8 cellular contexts compared by ENCODE assay signal in the genomic region with DNA sequence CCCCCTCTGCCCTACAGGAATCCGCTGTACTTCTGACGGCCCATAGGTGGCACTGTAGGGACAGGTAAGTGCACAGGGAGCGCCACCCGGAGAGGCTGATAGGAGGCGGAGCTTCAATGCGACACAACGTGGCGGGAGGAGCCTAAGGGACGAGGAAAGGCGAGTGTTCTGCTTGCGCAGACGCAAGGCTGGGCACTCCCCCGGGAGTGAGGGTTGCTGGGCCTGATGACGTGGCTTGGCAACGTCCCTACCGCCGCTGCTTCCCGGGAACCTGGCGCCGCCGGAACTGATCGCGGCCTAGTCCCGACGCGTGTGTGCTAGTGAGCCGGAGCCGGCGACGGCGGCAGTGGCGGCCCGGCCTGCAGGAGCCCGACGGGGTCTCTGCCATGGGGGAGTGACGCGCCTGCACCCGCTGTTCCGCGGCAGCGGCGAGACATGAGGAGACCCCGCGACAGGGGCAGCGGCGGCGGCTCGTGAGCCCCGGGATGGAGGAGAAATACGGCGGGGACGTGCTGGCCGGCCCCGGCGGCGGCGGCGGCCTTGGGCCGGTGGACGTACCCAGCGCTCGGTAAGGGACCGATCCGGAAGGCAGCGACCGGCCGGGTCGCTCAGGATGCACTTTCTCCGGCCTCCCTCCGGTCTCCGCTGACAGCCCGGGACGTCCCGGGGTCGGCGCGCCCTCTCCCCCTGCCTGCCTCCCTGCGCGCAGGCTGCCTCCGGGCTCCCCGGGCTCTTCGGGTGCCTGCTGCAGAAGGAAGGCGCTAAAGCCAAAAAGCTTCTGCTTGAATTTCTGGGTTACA. TPM values are rescaled to one million over a fixed set of nuclear protein-coding genes. Genes with fewer than 3 reads are reported as not detected.
DNase-seq lines count a peak whose midpoint lies in the region; ATAC-seq and TF ChIP-seq lines count a peak whose summit lies in the region.

SLC30A5 (plus strand) TSS at position 244 of the 800 bp plus-strand sequence; CDS start at position 486, 242 bp downstream.

- TF ChIP-seq POLR2A in GM10847 (IDR thresholded peaks at IDR 0.05; ENCODE audit: extremely low read depth, insufficient read length) (peak; percentile 91), ovary (IDR thresholded peaks at IDR 0.05) (peak; percentile 74)

- H3K36me3 ChIP-seq in ovary (no peaks in the 10 kb centered on the region), tibial artery (no peaks in the 10 kb centered on the region)

- H3K27ac ChIP-seq in ovary (peak within 1 kb of the TSS; percentile 63 to 86), tibial artery (peak within 1 kb of the TSS; percentile 86 to 99)

- intact Hi-C loops in ovary (cut with DNase I) = loop anchor here in 1 of 4 donors (2.0 to 10.0 kb wide), 2 partner anchors 45 to 241 kb away; partner anchors contain the start of gene CCDC125
- intact Hi-C loops in tibial artery (cut with DNase I; ENCODE audit: low total_unique reads) = loop anchor here (5.0 to 10.0 kb wide), 2 partner anchors 121 to 273 kb away; partner anchors contain the start of genes AK6, RAD17 and TAF9

- H3K9me3 ChIP-seq in ovary (no peaks in the 10 kb centered on the region), tibial artery (no peaks in the 10 kb centered on the region)

- H3K27ac Mint-ChIP-seq in activated naive CD8-positive, alpha-beta T cell treated with anti-CD3 and anti-CD28 coated beads for 36 hours = peak within 1 kb of the TSS; percentile 92
- H3K27ac Mint-ChIP-seq in glutamatergic neuron (ENCODE audit: unreplicated experiment) = peak within 1 kb of the TSS; percentile 84

- H3K4me1 ChIP-seq in ovary (ENCODE audit: insufficient read depth) = peaks cover 2% of the 10 kb centered on the region
- H3K4me1 ChIP-seq in tibial artery = peaks cover 0 to 24% (median 11%) of the 10 kb centered on the region in 4 donors

- 0% methylated on average over 62 to 83 of the region's 83 CpGs for WGBS in ovary, 3 donors

- TF ChIP-seq CTCF in glutamatergic neuron (IDR thresholded peaks at IDR 0.05; ENCODE audit: partially characterized antibody, unreplicated experiment) (peak; percentile 87), ovary (IDR thresholded peaks at IDR 0.05) (peak; percentile 85 to 93 (median 92)), tibial artery (IDR thresholded peaks at IDR 0.05) (peak; percentile 86 to 87)

- H3K4me3 Mint-ChIP-seq in activated naive CD8-positive, alpha-beta T cell treated with anti-CD3 and anti-CD28 coated beads for 36 hours = peak within 1 kb of the TSS; percentile 88
- peak within 1 kb of the TSS; percentile 93 for H3K4me3 Mint-ChIP-seq in glutamatergic neuron (ENCODE audit: unreplicated experiment)

- peak within 1 kb of the TSS; percentile 80 for H3K4me3 ChIP-seq in ovary
- H3K4me3 ChIP-seq in tibial artery = peak within 1 kb of the TSS; percentile 58 to 96

- DNase-seq in NCI-H1092 treated with DMSO at 0.1 percent for 48 hours (lab: John Stamatoyannopoulos, UW) (peak; percentile 97), SKM-1 treated with dmso at 0.1 percent for 144 hours (lab: John Stamatoyannopoulos, UW; ENCODE audit: unreplicated experiment) (peak; percentile 99), glutamatergic neuron (peak; percentile 98), ovary (peak; percentile 98 to 99 (median 99)), tibial artery (peak; percentile 100)
- peak; percentile 98 for DNase-seq in activated naive CD8-positive, alpha-beta T cell treated with anti-CD3 and anti-CD28 coated beads for 36 hours

- no peaks in the 10 kb centered on the region for H3K27me3 Mint-ChIP-seq in activated naive CD8-positive, alpha-beta T cell treated with anti-CD3 and anti-CD28 coated beads for 36 hours
- H3K27me3 Mint-ChIP-seq in glutamatergic neuron (ENCODE audit: unreplicated experiment) = peaks cover 9% of the 10 kb centered on the region

- H3K27me3 ChIP-seq in ovary (no peaks in the 10 kb centered on the region), tibial artery (no peaks in the 10 kb centered on the region)

- H3K36me3 Mint-ChIP-seq in activated naive CD8-positive, alpha-beta T cell treated with anti-CD3 and anti-CD28 coated beads for 36 hours = peaks cover 12% of the 10 kb centered on the region
- no peaks in the 10 kb centered on the region for H3K36me3 Mint-ChIP-seq in glutamatergic neuron (ENCODE audit: unreplicated experiment)

- no peak for TF ChIP-seq EP300 in ovary (IDR thresholded peaks at IDR 0.05)

- no peaks in the 10 kb centered on the region for H3K9me3 Mint-ChIP-seq in activated naive CD8-positive, alpha-beta T cell treated with anti-CD3 and anti-CD28 coated beads for 36 hours
- peaks cover 7% of the 10 kb centered on the region for H3K9me3 Mint-ChIP-seq in glutamatergic neuron (ENCODE audit: unreplicated experiment)

- ATAC-seq in HG02610 (IDR thresholded peaks at IDR 0.05; ENCODE audit: unreplicated experiment) = peak; percentile 99

- peaks cover 19% of the 10 kb centered on the region for H3K4me1 Mint-ChIP-seq in activated naive CD8-positive, alpha-beta T cell treated with anti-CD3 and anti-CD28 coated beads for 36 hours
- no peaks in the 10 kb centered on the region for H3K4me1 Mint-ChIP-seq in glutamatergic neuron (ENCODE audit: low read depth, unreplicated experiment)

RNA-seq across cellular contexts. Expression of gene SLC30A5, which starts in this region (rescaled TPM):
- 10 to 100 TPM; 50.3 to 58.2 TPM for total RNA-seq in activated naive CD8-positive, alpha-beta T cell treated with anti-CD3 and anti-CD28 coated beads for 36 hours
- total RNA-seq in glutamatergic neuron (ENCODE audit: unreplicated experiment) (17.9 TPM), ovary (10 to 100 TPM; 34.9 to 61.5 (median 46.5) TPM)
- polyA plus RNA-seq in ovary = 10 to 100 TPM; 25.6 to 36.8 TPM

Comparison
In these comparisons a context has a peak if more than half of its experiments do, and no peak if none do; other contexts are left out.
1. Peak in every context shown above with its lines: DNase-seq, ATAC-seq, H3K4me3 ChIP-seq and H3K27ac ChIP-seq.